ENCODE assay signal across 8 cellular contexts in genomic region chr5:133612021-133612860, GRCh38. TPM values are rescaled to one million over a fixed set of nuclear protein-coding genes. Genes with fewer than 3 reads are reported as not detected.
A peak's percentile ranks its signal among the peaks of the same experiment; 100 is the strongest.
DNase-seq lines count a peak whose midpoint lies in the region; ATAC-seq and TF ChIP-seq lines count a peak whose summit lies in the region.

Gene FSTL4, minus strand, starts transcription at chr5:133612541.

- H3K4me3 ChIP-seq in HAP-1 (peak within 1 kb of the TSS; percentile 11), esophagus squamous epithelium (peak within 1 kb of the TSS; percentile 31 to 62 (median 45)), neural progenitor cell (peak within 1 kb of the TSS; percentile 54)

- H4K20me1 ChIP-seq in neural progenitor cell (ENCODE audit: low read depth) = peaks cover 29% of the 10 kb centered on the region

- H3K9me3 ChIP-seq in HAP-1 (no peaks in the 10 kb centered on the region), esophagus squamous epithelium (no peaks in the 10 kb centered on the region), neural progenitor cell (ENCODE audit: low read depth) (no peaks in the 10 kb centered on the region)

- no peaks in the 10 kb centered on the region for H3K36me3 Mint-ChIP-seq in WTC11
- H3K36me3 Mint-ChIP-seq in neural progenitor cell = no peaks in the 10 kb centered on the region

- peaks cover 28% of the 10 kb centered on the region for H3K27me3 ChIP-seq in HAP-1 (ENCODE audit: low read depth)
- H3K27me3 ChIP-seq in esophagus squamous epithelium = peaks cover 0 to 87% (median 7%) of the 10 kb centered on the region in 4 donors
- H3K27me3 ChIP-seq in neural progenitor cell = peaks cover 87% of the 10 kb centered on the region

- no peaks in the 10 kb centered on the region for H3K9me3 Mint-ChIP-seq in WTC11
- H3K9me3 Mint-ChIP-seq in neural progenitor cell = no peaks in the 10 kb centered on the region

- H3K27me3 Mint-ChIP-seq in WTC11 (ENCODE audit: low read depth) (peaks cover 66% of the 10 kb centered on the region), neural progenitor cell (ENCODE audit: insufficient read depth, low read depth) (peaks cover 48% of the 10 kb centered on the region)

- H3K36me3 ChIP-seq in HAP-1 (replicated peaks) (no peaks in the 10 kb centered on the region), esophagus squamous epithelium (no peaks in the 10 kb centered on the region), neural progenitor cell (no peaks in the 10 kb centered on the region)

- no peak within 1 kb of the TSS for H3K9ac ChIP-seq in neural progenitor cell

- POLR2A ChIA-PET in WTC11 (lab: Charles Lee) = no interaction called here

- ATAC-seq in WTC11 = peak; percentile 70
- ATAC-seq in GM18909 (IDR thresholded peaks at IDR 0.05; ENCODE audit: poor library complexity, unreplicated experiment) = no peak
- ATAC-seq in HG03460 (IDR thresholded peaks at IDR 0.05; ENCODE audit: unreplicated experiment) = no peak
- ATAC-seq in HG03045 (IDR thresholded peaks at IDR 0.05; ENCODE audit: unreplicated experiment) = no peak

- H3K27ac ChIP-seq in esophagus squamous epithelium (no peak within 1 kb of the TSS), neural progenitor cell (no peak within 1 kb of the TSS)

- intact Hi-C loops in esophagus squamous epithelium (cut with DNase I) = no loop called here

- H3K4me1 ChIP-seq in HAP-1 (0 out of 2 replicates have a peak, but pooled peaks cover 4% of the 10 kb centered on the region), esophagus squamous epithelium (peaks cover 15 to 25% (median 17%) of the 10 kb centered on the region in 3 donors), neural progenitor cell (peaks cover 14% of the 10 kb centered on the region)

- DNase-seq in 8988T (peak; percentile 61), HAP-1 (ENCODE audit: low spot score in 2 of 2) (peak in 1 of 2 experiments; percentile 39), WTC11 (ENCODE audit: low spot score) (peak; percentile 75), esophagus squamous epithelium (lab: John Stamatoyannopoulos, UW) (no peak), neural progenitor cell (ENCODE audit: low spot score) (peak; percentile 82)

- H3K4me1 Mint-ChIP-seq in WTC11 (peaks cover 15% of the 10 kb centered on the region), neural progenitor cell (peaks cover 18% of the 10 kb centered on the region)

- H3K79me2 ChIP-seq in neural progenitor cell (ENCODE audit: low read depth) = no peaks in the 10 kb centered on the region

- no peak within 1 kb of the TSS for H3K27ac Mint-ChIP-seq in WTC11
- H3K27ac Mint-ChIP-seq in neural progenitor cell = no peak within 1 kb of the TSS

- WGBS in esophagus squamous epithelium, 2 donors = 7% methylated on average over 8 of the region's 98 CpGs; no CpG with 5 or more reads in 1 of the 2 donors

- TF ChIP-seq CTCF in WTC11 (IDR thresholded peaks at IDR 0.05) (no peak), esophagus squamous epithelium (IDR thresholded peaks at IDR 0.05) (peak in 1 of 6 experiments; percentile 36), neural progenitor cell (IDR thresholded peaks at IDR 0.05) (peak; percentile 16)

- peaks cover 8% of the 10 kb centered on the region for H3F3A ChIP-seq in neural progenitor cell (ENCODE audit: low read depth)

- H3K4me2 ChIP-seq in neural progenitor cell = peak within 1 kb of the TSS; percentile 95

- no peak for TF ChIP-seq POLR2A in esophagus squamous epithelium (IDR thresholded peaks at IDR 0.05)

- H3K4me3 Mint-ChIP-seq in WTC11 (peak within 1 kb of the TSS; percentile 74), neural progenitor cell (peak within 1 kb of the TSS; percentile 84)

- H2AFZ ChIP-seq in neural progenitor cell (replicated peaks) = peak within 1 kb of the TSS; percentile 70

- in situ Hi-C loops in HAP-1 (cut with MboI; ENCODE audit: low sequenced_read_pairs) = no loop called here

- CTCF ChIA-PET in WTC11 (lab: Charles Lee) = interaction anchor here (0.7 to 3.6 kb wide), 10 partner anchors 10 to 364 kb away, joined by 3 to 35 read pairs (median 4); no protein-coding TSS in a partner anchor

TF ChIP-seq in WTC11, 78 proteins besides CTCF, POLR2A, EP300 and RAD21 (continues in another document):
- TF ChIP-seq FOXP1 (CRISPR knock-in tag; IDR thresholded peaks at IDR 0.05; ENCODE audit: borderline replicate concordance) (peak; percentile 92; the same call in 1 of the 2 replicates), RORB (CRISPR knock-in tag; IDR thresholded peaks at IDR 0.05) (no peak), ZBTB43 (CRISPR knock-in tag; IDR thresholded peaks at IDR 0.05) (no peak), ARID4B (CRISPR knock-in tag; IDR thresholded peaks at IDR 0.05; ENCODE audit: borderline replicate concordance) (peak; percentile 54; the same call in 1 of the 2 replicates), ZSCAN18 (CRISPR knock-in tag; IDR thresholded peaks at IDR 0.05) (no peak), KAT7 (CRISPR knock-in tag; IDR thresholded peaks at IDR 0.05; ENCODE audit: borderline replicate concordance) (0 out of 2 replicates have a peak, but pooled peaks have one; percentile 72)
- TF ChIP-seq, protein P1, sequence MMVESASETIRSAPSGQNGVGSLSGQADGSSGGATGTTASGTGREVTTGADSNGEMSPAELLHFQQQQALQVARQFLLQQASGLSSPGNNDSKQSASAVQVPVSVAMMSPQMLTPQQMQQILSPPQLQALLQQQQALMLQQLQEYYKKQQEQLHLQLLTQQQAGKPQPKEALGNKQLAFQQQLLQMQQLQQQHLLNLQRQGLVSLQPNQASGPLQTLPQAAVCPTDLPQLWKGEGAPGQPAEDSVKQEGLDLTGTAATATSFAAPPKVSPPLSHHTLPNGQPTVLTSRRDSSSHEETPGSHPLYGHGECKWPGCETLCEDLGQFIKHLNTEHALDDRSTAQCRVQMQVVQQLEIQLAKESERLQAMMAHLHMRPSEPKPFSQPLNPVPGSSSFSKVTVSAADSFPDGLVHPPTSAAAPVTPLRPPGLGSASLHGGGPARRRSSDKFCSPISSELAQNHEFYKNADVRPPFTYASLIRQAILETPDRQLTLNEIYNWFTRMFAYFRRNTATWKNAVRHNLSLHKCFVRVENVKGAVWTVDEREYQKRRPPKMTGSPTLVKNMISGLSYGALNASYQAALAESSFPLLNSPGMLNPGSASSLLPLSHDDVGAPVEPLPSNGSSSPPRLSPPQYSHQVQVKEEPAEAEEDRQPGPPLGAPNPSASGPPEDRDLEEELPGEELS (CRISPR knock-in tag; IDR thresholded peaks at IDR 0.05) = peak; percentile 73

RNA-seq across cellular contexts. Expression of gene FSTL4, which starts in this region (rescaled TPM):
- total RNA-seq in WTC11 (2021) (5.0 to 6.6 TPM (median 6.1 TPM) in 3 replicates), esophagus squamous epithelium (1 to 10 TPM in 3 of 4 donors, under 1 TPM in 1; 0.53 to 4.1 (median 1.4) TPM), neural progenitor cell (ENCODE audit: low replicate concordance) (0.95 and 2.3 TPM in 2 replicates)
